Comparison of ENCODE assay signal across 26 cellular contexts in genomic region chr12:112595415-112595814, GRCh38.
"Had no signal": no experiment of that assay in that cellular context is flagged by ENCODE, and none has a peak within 500 bp of the region (broad histone marks: within the 10 kb centered on the region; RNA-seq: fewer than 3 reads in every experiment).

No MANE protein-coding gene starts in this region.

- H3K27me3 ChIP-seq: foreskin keratinocyte, hepatocyte, right lobe of liver, upper lobe of right lung, uterus had no signal

- H3K4me1 ChIP-seq: esophagus muscularis mucosa, foreskin keratinocyte, gastroesophageal sphincter, parathyroid adenoma, suprapubic skin, transverse colon, upper lobe of right lung, uterus had no signal

- H3K9me3 ChIP-seq: mucosa of descending colon, right lobe of liver, suprapubic skin, transverse colon, upper lobe of right lung, uterus had no signal

- H2AFZ ChIP-seq: hepatocyte, neural progenitor cell, parathyroid adenoma had no signal

- DNase-seq: dermis blood vessel endothelial cell; effector memory CD4-positive, alpha-beta T cell; foreskin keratinocyte; heart left ventricle; kidney; mesenchymal stem cell; mucosa of descending colon; naive thymus-derived CD4-positive, alpha-beta T cell; right lobe of liver; small intestine; stimulated activated CD4-positive, alpha-beta T cell treated with anti-CD3 and anti-CD28 coated beads, Interleukin-15, amount 100 ng/mL, for 24 hours; stimulated activated CD4-positive, alpha-beta T cell treated with anti-CD3 and anti-CD28 coated beads, Interleukin-2, amount 100 ng/mL, for 48 hours; stimulated activated naive CD4-positive, alpha-beta T cell; stimulated activated naive CD8-positive, alpha-beta T cell treated with anti-CD3 and anti-CD28 coated beads, Interleukin-15, amount 100 ng/mL, for 72 hours; transverse colon; upper lobe of right lung; uterus had no signal

- H3K4me3 ChIP-seq: esophagus muscularis mucosa, gastroesophageal sphincter, heart left ventricle, hepatocyte, lung, mucosa of descending colon, neural progenitor cell, right lobe of liver, suprapubic skin, transverse colon, upper lobe of right lung, uterus had no signal

- H3K27ac ChIP-seq: esophagus muscularis mucosa, foreskin keratinocyte, gastroesophageal sphincter, heart left ventricle, hepatocyte, neural progenitor cell, parathyroid adenoma, right lobe of liver, suprapubic skin, transverse colon, upper lobe of right lung, uterus had no signal

- ATAC-seq: foreskin keratinocyte; gastroesophageal sphincter; heart left ventricle; left lobe of liver; mucosa of descending colon; naive thymus-derived CD4-positive, alpha-beta T cell; right lobe of liver; stimulated activated naive CD8-positive, alpha-beta T cell treated with anti-CD3 and anti-CD28 coated beads, Interleukin-15, amount 100 ng/mL, for 72 hours; upper lobe of right lung had no signal

- H3K79me2 ChIP-seq: hepatocyte, parathyroid adenoma had no signal

- H3K4me2 ChIP-seq: hepatocyte, neural progenitor cell had no signal

- FAIRE-seq: endothelial cell of umbilical vein, kidney, small intestine had no signal

- H3K9ac ChIP-seq: neural progenitor cell, parathyroid adenoma had no signal

- H3K36me3 ChIP-seq: esophagus muscularis mucosa, gastroesophageal sphincter, heart left ventricle, neural progenitor cell, right lobe of liver, suprapubic skin, transverse colon, upper lobe of right lung, uterus had no signal
